In the genomic region with DNA sequence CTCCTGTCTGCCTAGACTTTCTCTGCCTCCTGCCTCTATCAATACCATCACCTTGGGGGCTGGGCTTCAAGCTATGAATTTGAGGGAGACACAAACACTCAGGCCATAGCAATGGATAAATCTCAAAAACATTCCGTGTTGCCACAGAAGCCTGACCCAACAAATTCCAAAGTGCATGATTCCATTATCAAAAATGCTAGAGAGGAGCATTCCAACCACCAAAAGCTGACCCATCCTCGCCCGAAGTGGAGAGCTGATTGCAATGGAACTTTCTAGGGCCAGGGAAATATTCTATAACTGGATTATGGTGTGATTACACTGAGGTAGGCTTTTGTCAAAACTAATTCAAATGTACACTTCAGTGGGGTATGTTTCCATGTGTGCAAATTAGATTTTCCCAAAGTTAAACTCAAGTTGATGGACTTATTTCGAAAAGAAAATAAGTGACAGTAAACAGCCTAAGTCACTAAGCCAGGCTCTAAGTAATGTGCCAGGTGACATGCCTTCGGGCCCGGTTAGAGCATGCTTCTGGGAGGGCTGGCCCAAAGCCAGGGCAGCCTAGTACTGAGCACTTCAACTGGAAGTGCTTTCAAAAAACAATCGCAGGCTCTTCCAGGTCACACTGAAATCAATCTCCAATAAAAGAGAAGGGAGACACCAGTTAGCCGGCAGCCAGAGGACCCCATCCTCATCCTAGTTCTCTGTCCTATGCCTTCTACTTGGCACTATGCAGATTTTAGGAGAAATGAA, we compare ENCODE assay signal across 14 cellular contexts.
DNase-seq lines count a peak whose midpoint lies in the region; ATAC-seq and TF ChIP-seq lines count a peak whose summit lies in the region.
"Had no signal": no experiment of that assay in that cellular context is flagged by ENCODE, and none has a peak within 500 bp of the region (broad histone marks: within the 10 kb centered on the region; RNA-seq: fewer than 3 reads in every experiment).

No MANE protein-coding gene starts in this region.

- H3K4me1 ChIP-seq in IMR-90 (ENCODE audit: control insufficient read depth, insufficient read depth, low read length) (peaks cover 30% of the 10 kb centered on the region), transverse colon (no peaks in the 10 kb centered on the region), MM.1S (ENCODE audit: low read length) (no peaks in the 10 kb centered on the region)

- peak overlapping the region; percentile 88 for H2BK15ac ChIP-seq in IMR-90 (ENCODE audit: low read depth, low read length)

- peak overlapping the region; percentile 91 for H3K4ac ChIP-seq in IMR-90 (ENCODE audit: low read depth, low read length)

- peak overlapping the region; percentile 91 for H2BK120ac ChIP-seq in IMR-90 (ENCODE audit: low read depth, low read length)

- H3K27me3 ChIP-seq in IMR-90 (ENCODE audit: control insufficient read depth, insufficient read depth, low read length) (no peaks in the 10 kb centered on the region), transverse colon (no peaks in the 10 kb centered on the region), MM.1S (replicated peaks; ENCODE audit: insufficient read depth, low read length) (no peaks in the 10 kb centered on the region)

- H3K4me2 ChIP-seq in IMR-90 (ENCODE audit: low read depth, low read length) (no peak overlapping the region; the same call in 1 of the 2 replicates), MM.1S (ENCODE audit: low read depth, low read length) (no peak overlapping the region)
- H3K4me2 ChIP-seq: KMS-11 had no signal

- H4K91ac ChIP-seq in IMR-90 (ENCODE audit: insufficient read depth, low read depth, low read length) = peak overlapping the region; percentile 95

- H2BK5ac ChIP-seq in IMR-90 (ENCODE audit: low read depth, low read length, poor library complexity, severe bottlenecking) = peak overlapping the region; percentile 88

- no peaks in the 10 kb centered on the region for H3F3A ChIP-seq in MM.1S (ENCODE audit: insufficient read depth, low read length)

- CTCF ChIA-PET in IMR-90 (lab: Yijun Ruan, JAX) = no interaction called here

- POLR2A ChIA-PET in IMR-90 (lab: Charles Lee; ENCODE audit: unreplicated experiment) = no interaction called here

- no peaks in the 10 kb centered on the region for H3K79me2 ChIP-seq in MM.1S (ENCODE audit: low read length)

- dilution Hi-C loops in IMR-90 (cut with HindIII; ENCODE audit: low sequenced_read_pairs, unreplicated experiment) = no loop called here

- H4K20me1 ChIP-seq in IMR-90 (ENCODE audit: insufficient read depth, low read length) = no peaks in the 10 kb centered on the region
- no peaks in the 10 kb centered on the region for H4K20me1 ChIP-seq in MM.1S (ENCODE audit: insufficient read depth, low read length)

- TF ChIP-seq CTCF in IMR-90 (conservative IDR thresholded peaks at IDR 0.05; ENCODE audit: low read depth, low read length) (no peak), transverse colon (IDR thresholded peaks at IDR 0.05) (no peak), MM.1S (IDR thresholded peaks at IDR 0.05; ENCODE audit: low read length) (no peak)

- H4K5ac ChIP-seq in IMR-90 (ENCODE audit: low read depth, low read length) = peak overlapping the region; percentile 79

- H4K8ac ChIP-seq in IMR-90 (ENCODE audit: low read depth in 2 of 2, low read length in 2 of 2) = peak overlapping the region; percentile 68 to 82

- H3K9me1 ChIP-seq in IMR-90 (ENCODE audit: insufficient read depth, low read length) = peaks cover 14% of the 10 kb centered on the region; the same call in 1 of the 2 replicates

- H2BK20ac ChIP-seq in IMR-90 (ENCODE audit: low read depth, low read length) = peak overlapping the region; percentile 93

- H3K4me3 ChIP-seq in IMR-90 (ENCODE audit: insufficient read depth, low read depth, low read length) (no peak overlapping the region), transverse colon (no peak overlapping the region), MM.1S (ENCODE audit: low read length) (no peak overlapping the region)

- intact Hi-C loops in IMR-90 (cut with micrococcal nuclease) (no loop called here), transverse colon (cut with DNase I; ENCODE audit: low total_unique reads) (no loop called here)

- peak overlapping the region; percentile 19; the same call in 1 of the 2 replicates for H3K56ac ChIP-seq in IMR-90 (ENCODE audit: extremely low read depth, insufficient read depth, low read length)

- peak overlapping the region; percentile 71 for H3K14ac ChIP-seq in IMR-90 (replicated peaks; ENCODE audit: low read depth, low read length)

- TF ChIP-seq RAD21 in IMR-90 (IDR thresholded peaks at IDR 0.05; ENCODE audit: low read length) = 0 out of 2 replicates have a peak, but pooled peaks have one; percentile 17

- H3K9me2 ChIP-seq in MM.1S (replicated peaks; ENCODE audit: insufficient read depth, low read length) = no peaks in the 10 kb centered on the region

- no peaks in the 10 kb centered on the region for H3K79me1 ChIP-seq in IMR-90 (ENCODE audit: low read depth in 1 of 2, low read length in 2 of 2)

- H3K9me3 ChIP-seq in IMR-90 (ENCODE audit: control insufficient read depth, insufficient read depth, low read length) (no peaks in the 10 kb centered on the region), transverse colon (no peaks in the 10 kb centered on the region), MM.1S (replicated peaks; ENCODE audit: insufficient read depth, low read length) (no peaks in the 10 kb centered on the region)

- BruUV-seq in IMR-90 (replicated peaks; lab: Mats Ljungman, UMichigan) = no TSS peak

- TF ChIP-seq POLR2A in IMR-90 (IDR thresholded peaks at IDR 0.05; ENCODE audit: low read depth, low read length) = no peak
- TF ChIP-seq POLR2A in transverse colon (IDR thresholded peaks at IDR 0.05) = no peak

- 53% methylated on average over 2 of the region's 8 CpGs; no CpG with 5 or more reads in 1 of the 2 experiments for WGBS in IMR-90 (ENCODE audit: extremely low coverage in 2 of 2, insufficient read length in 1 of 2), 2 experiments
- WGBS in transverse colon (ENCODE audit: low coverage in 1 of 2), 2 donors = 64 to 72% methylated on average over 5 to 8 of the region's 8 CpGs

- H3K27ac ChIP-seq in IMR-90 (ENCODE audit: insufficient read depth, low read length) (peak overlapping the region; percentile 87), transverse colon (no peak overlapping the region), MM.1S (ENCODE audit: low read length) (no peak overlapping the region)
- H3K27ac ChIP-seq: KMS-11 had no signal

- peak overlapping the region; percentile 51 for H2AK9ac ChIP-seq in IMR-90 (replicated peaks; ENCODE audit: low read depth, low read length, poor library complexity)

- H3K36me3 ChIP-seq in IMR-90 (ENCODE audit: control insufficient read depth, insufficient read depth, low read length) (no peaks in the 10 kb centered on the region), transverse colon (no peaks in the 10 kb centered on the region), MM.1S (replicated peaks; ENCODE audit: insufficient read depth, low read length) (no peaks in the 10 kb centered on the region)

- in situ Hi-C loops in IMR-90 (cut with MboI; ENCODE audit: low sequenced_read_pairs) = no loop called here
- in situ Hi-C loops in transverse colon (cut with MboI; ENCODE audit: low pct_ligation_motif_present in 1 of 4, low pct_unique_long_range_greater_than_20kb in 1 of 4, low sequenced_read_pairs in 3 of 4) = no loop called here

- H2AFZ ChIP-seq in IMR-90 (replicated peaks; ENCODE audit: low read length, poor library complexity) (peak overlapping the region; percentile 35), MM.1S (ENCODE audit: low read length) (no peak overlapping the region)

- peak overlapping the region; percentile 88 for H3K18ac ChIP-seq in IMR-90 (ENCODE audit: low read depth, low read length)

- TF ChIP-seq EP300 in transverse colon (IDR thresholded peaks at IDR 0.05; ENCODE audit: low read depth) = no peak

- no peak overlapping the region for H3K9ac ChIP-seq in IMR-90 (ENCODE audit: low read depth, low read length)
- no peak overlapping the region for H3K9ac ChIP-seq in MM.1S (ENCODE audit: low read length)
- H3K9ac ChIP-seq: KMS-11 had no signal

- peak overlapping the region; percentile 71 for H2AK5ac ChIP-seq in IMR-90 (ENCODE audit: low read depth, low read length)

- DNase-seq in AG20443 (ENCODE audit: low spot score) (peak; percentile 74), IMR-90 (peak; percentile 91), cerebellum (ENCODE audit: low spot score) (peak; percentile 52), non-pigmented ciliary epithelial cell (ENCODE audit: low read depth) (peak; percentile 88), transverse colon (no peak), middle frontal gyrus (ENCODE audit: extremely low spot score, low spot score) (no peak), MM.1S (no peak), NCI-H524 treated with DMSO at 0.1 percent for 48 hours (lab: John Stamatoyannopoulos, UW) (no peak)
- DNase-seq: activated CD4-positive, alpha-beta memory T cell treated with anti-CD3 and anti-CD28 coated beads for 36 hours; central memory CD4-positive, alpha-beta T cell; stimulated activated CD4-positive, alpha-beta T cell treated with anti-CD3 and anti-CD28 coated beads, Interleukin-4, amount 100 ng/mL, for 4 hours; stimulated activated naive CD8-positive, alpha-beta T cell treated with anti-CD3 and anti-CD28 coated beads, Interleukin-15, Interleukin-2, amounts not matched to agents 100 U/mL and 50 U/mL, for 24 hours; T-helper 17 cell had no signal

- H3K23ac ChIP-seq in IMR-90 (ENCODE audit: low read depth, low read length) = peak overlapping the region; percentile 67; the same call in 1 of the 2 replicates

- ATAC-seq in IMR-90 (ENCODE audit: low read depth) = peak; percentile 87
- ATAC-seq: stimulated activated naive CD8-positive, alpha-beta T cell treated with anti-CD3 and anti-CD28 coated beads, Interleukin-15, Interleukin-2, amounts not matched to agents 100 U/mL and 50 U/mL, for 24 hours; T-helper 17 cell had no signal

TF ChIP-seq in IMR-90, 13 proteins besides CTCF, POLR2A, EP300 and RAD21 (continues in another document):
- no peak for TF ChIP-seq MAZ (IDR thresholded peaks at IDR 0.05; ENCODE audit: borderline replicate concordance, low read depth, low read length)
- no peak for TF ChIP-seq RFX5 (IDR thresholded peaks at IDR 0.05; ENCODE audit: low read depth, low read length)
- no peak for TF ChIP-seq NFE2L2 (IDR thresholded peaks at IDR 0.05; ENCODE audit: low read depth, low read length)
- TF ChIP-seq CEBPB (IDR thresholded peaks at IDR 0.05; ENCODE audit: low read depth, low read length) = peak; percentile 59; the same call in 1 of the 2 replicates
- no peak for TF ChIP-seq SMC3 (IDR thresholded peaks at IDR 0.05; ENCODE audit: low read depth, low read length)
- TF ChIP-seq MAFK (IDR thresholded peaks at IDR 0.05; ENCODE audit: low read depth, low read length) = peak; percentile 81
- TF ChIP-seq, protein P1, sequence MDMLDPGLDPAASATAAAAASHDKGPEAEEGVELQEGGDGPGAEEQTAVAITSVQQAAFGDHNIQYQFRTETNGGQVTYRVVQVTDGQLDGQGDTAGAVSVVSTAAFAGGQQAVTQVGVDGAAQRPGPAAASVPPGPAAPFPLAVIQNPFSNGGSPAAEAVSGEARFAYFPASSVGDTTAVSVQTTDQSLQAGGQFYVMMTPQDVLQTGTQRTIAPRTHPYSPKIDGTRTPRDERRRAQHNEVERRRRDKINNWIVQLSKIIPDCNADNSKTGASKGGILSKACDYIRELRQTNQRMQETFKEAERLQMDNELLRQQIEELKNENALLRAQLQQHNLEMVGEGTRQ (IDR thresholded peaks at IDR 0.05; ENCODE audit: low read depth, low read length) = no peak
- no peak for TF ChIP-seq CHD1 (IDR thresholded peaks at IDR 0.05; ENCODE audit: low read depth, low read length)

Comparison
In these comparisons a context has a peak if more than half of its experiments do, and no peak if none do; other contexts are left out.
1. DNase-seq: peak in AG20443 (single experiment), IMR-90 (single experiment), cerebellum (single experiment) and non-pigmented ciliary epithelial cell (single experiment); none in transverse colon (single experiment), middle frontal gyrus (single experiment), MM.1S (single experiment) and NCI-H524 treated with DMSO at 0.1 percent for 48 hours (single experiment).